ENCODE assay signal across 6 cellular contexts in the genomic region with DNA sequence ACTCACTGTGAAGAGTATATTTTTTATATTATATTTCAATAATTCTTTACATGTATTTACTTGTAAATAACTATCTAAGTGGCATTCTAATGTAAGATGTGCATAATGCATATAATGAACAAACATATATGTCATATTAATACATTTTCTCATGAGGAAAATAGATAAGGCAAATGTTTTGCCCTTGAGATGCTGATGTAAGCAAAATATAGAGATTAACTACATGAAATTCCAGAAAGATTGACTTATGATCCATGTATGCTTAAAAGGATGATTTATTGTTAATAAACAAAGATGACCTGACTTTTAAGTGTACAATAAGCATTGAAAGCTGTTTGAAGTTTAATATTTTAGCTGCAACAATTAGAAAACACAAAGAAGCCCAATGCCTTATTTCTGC.
"Had no signal": no experiment of that assay in that cellular context is flagged by ENCODE, and none has a peak within 500 bp of the region (broad histone marks: within the 10 kb centered on the region; RNA-seq: fewer than 3 reads in every experiment).

No MANE protein-coding gene starts in this region.

- H3K4me3 ChIP-seq: K562 had no signal

- H3K9ac ChIP-seq: KMS-11 had no signal

- ATAC-seq: K562 had no signal

- H3K27ac ChIP-seq: HL-60, KMS-11 had no signal

- H3K4me2 ChIP-seq: KMS-11 had no signal

- DNase-seq: KBM-7, KG1 had no signal

- FAIRE-seq: HTR-8/SVneo, K562 had no signal
